In genomic region chr10:131902691-131903090, GRCh38 we compare ENCODE assay signal across 9 cellular contexts. TPM values are rescaled to one million over a fixed set of nuclear protein-coding genes. Genes with fewer than 3 reads are reported as not detected.
DNase-seq lines count a peak whose midpoint lies in the region; ATAC-seq, FAIRE-seq and TF ChIP-seq lines count a peak whose summit lies in the region.
"Had no signal": no experiment of that assay in that cellular context is flagged by ENCODE, and none has a peak within 500 bp of the region (broad histone marks: within the 10 kb centered on the region; RNA-seq: fewer than 3 reads in every experiment).

No MANE protein-coding gene starts in this region.

- H3K27me3 ChIP-seq in small intestine (ENCODE audit: control insufficient read depth in 2 of 2, insufficient read depth in 2 of 2, low read length in 2 of 2): no peaks in the 10 kb centered on the region

- peaks cover 11% of the 10 kb centered on the region for H3K27me3 Mint-ChIP-seq in activated T-cell treated with anti-CD3 and anti-CD28 coated beads, Interleukin-2, amount 50 U/mL, for 72 hours (ENCODE audit: low read depth)
- H3K27me3 Mint-ChIP-seq in stimulated activated memory B cell treated with anti-CD40 and anti-IgM and Interleukin-4, amounts not matched to agents 10 μg/mL and 1 μg/mL and 100 μg/mL, for 72 hours: peaks cover 20% of the 10 kb centered on the region

- TF ChIP-seq CTCF in VCaP (conservative IDR thresholded peaks at IDR 0.05) (no peak), fibroblast of villous mesenchyme (IDR thresholded peaks at IDR 0.05; ENCODE audit: insufficient read depth, low read depth, low read length) (no peak)

- H3K36me3 ChIP-seq in small intestine (ENCODE audit: control insufficient read depth in 2 of 2, insufficient read depth in 2 of 2, low read length in 2 of 2): no peaks in the 10 kb centered on the region

- no peaks in the 10 kb centered on the region for H3K36me3 Mint-ChIP-seq in activated T-cell treated with anti-CD3 and anti-CD28 coated beads, Interleukin-2, amount 50 U/mL, for 72 hours (ENCODE audit: insufficient read depth in 2 of 2)
- H3K36me3 Mint-ChIP-seq in stimulated activated memory B cell treated with anti-CD40 and anti-IgM and Interleukin-4, amounts not matched to agents 10 μg/mL and 1 μg/mL and 100 μg/mL, for 72 hours: peaks cover 12% of the 10 kb centered on the region

- TF ChIP-seq POLR2A in GM18505 (IDR thresholded peaks at IDR 0.05; ENCODE audit: borderline replicate concordance, extremely low read depth, insufficient read depth, insufficient read length): no peak

- H3K9me3 ChIP-seq in small intestine (ENCODE audit: control insufficient read depth, low read depth): no peaks in the 10 kb centered on the region

- H3K4me1 Mint-ChIP-seq in activated T-cell treated with anti-CD3 and anti-CD28 coated beads, Interleukin-2, amount 50 U/mL, for 72 hours (ENCODE audit: low read depth): peaks cover 65% of the 10 kb centered on the region
- peaks cover 57% of the 10 kb centered on the region for H3K4me1 Mint-ChIP-seq in stimulated activated memory B cell treated with anti-CD40 and anti-IgM and Interleukin-4, amounts not matched to agents 10 μg/mL and 1 μg/mL and 100 μg/mL, for 72 hours

- H3K4me1 ChIP-seq in small intestine (ENCODE audit: control insufficient read depth in 2 of 2, insufficient read depth in 1 of 2, low read depth in 1 of 2, low read length in 1 of 2): peaks cover 3 to 19% of the 10 kb centered on the region in 2 donors

- FAIRE-seq in small intestine (lab: Jason Lieb, UNC): no peak
- FAIRE-seq: colon had no signal

- H3K4me3 Mint-ChIP-seq in activated T-cell treated with anti-CD3 and anti-CD28 coated beads, Interleukin-2, amount 50 U/mL, for 72 hours: peak overlapping the region; percentile 88 to 96
- H3K4me3 Mint-ChIP-seq in stimulated activated memory B cell treated with anti-CD40 and anti-IgM and Interleukin-4, amounts not matched to agents 10 μg/mL and 1 μg/mL and 100 μg/mL, for 72 hours: peak overlapping the region; percentile 33

- H3K27ac ChIP-seq in VCaP (peak overlapping the region; percentile 87; the same call in 1 of the 2 replicates), small intestine (ENCODE audit: low read depth in 1 of 2, low read length in 1 of 2) (no peak overlapping the region)

- 83 to 92% (median 88%) methylated on average over 9 of the region's 9 CpGs for WGBS in small intestine, 3 donors

- no peak for DNase-seq in activated T-cell treated with anti-CD3 and anti-CD28 coated beads, Interleukin-2, amount 50 U/mL, for 72 hours
- DNase-seq in activated T-cell treated with anti-CD3 and anti-CD28 coated beads for 4 hours: no peak
- DNase-seq in fibroblast of villous mesenchyme (ENCODE audit: low read depth): no peak
- no peak for DNase-seq in small intestine
- no peak for DNase-seq in GM19238 (ENCODE audit: insufficient read length, low spot score)

- no peaks in the 10 kb centered on the region for H3K9me3 Mint-ChIP-seq in activated T-cell treated with anti-CD3 and anti-CD28 coated beads, Interleukin-2, amount 50 U/mL, for 72 hours
- no peaks in the 10 kb centered on the region for H3K9me3 Mint-ChIP-seq in stimulated activated memory B cell treated with anti-CD40 and anti-IgM and Interleukin-4, amounts not matched to agents 10 μg/mL and 1 μg/mL and 100 μg/mL, for 72 hours

- no peak for ATAC-seq in activated T-cell treated with anti-CD3 and anti-CD28 coated beads, Interleukin-2, amount 50 U/mL, for 72 hours (replicated peaks in 1 of 2)
- no peak for ATAC-seq in stimulated activated memory B cell treated with anti-CD40 and anti-IgM and Interleukin-4, amounts not matched to agents 10 μg/mL and 1 μg/mL and 100 μg/mL, for 72 hours
- ATAC-seq in GM18505 (IDR thresholded peaks at IDR 0.05; ENCODE audit: unreplicated experiment): no peak

- H3K4me3 ChIP-seq in fibroblast of villous mesenchyme (ENCODE audit: low read depth, low read length) (peak overlapping the region; percentile 83), small intestine (ENCODE audit: low read depth in 1 of 2, low read length in 2 of 2) (no peak overlapping the region)

- peak overlapping the region; percentile 96 for H3K27ac Mint-ChIP-seq in activated T-cell treated with anti-CD3 and anti-CD28 coated beads, Interleukin-2, amount 50 U/mL, for 72 hours
- H3K27ac Mint-ChIP-seq in stimulated activated memory B cell treated with anti-CD40 and anti-IgM and Interleukin-4, amounts not matched to agents 10 μg/mL and 1 μg/mL and 100 μg/mL, for 72 hours: peak overlapping the region; percentile 74

RNA-seq across cellular contexts. Expression of gene PPP2R2D, which starts 1.9 kb away (rescaled TPM):
- total RNA-seq in activated T-cell treated with anti-CD3 and anti-CD28 coated beads, Interleukin-2, amount 50 U/mL, for 72 hours: 10 to 100 TPM; 32.5 to 40.7 TPM
- total RNA-seq in fibroblast of villous mesenchyme: 25.4 and 30.7 TPM in 2 replicates
- 10 to 100 TPM; 15.5 to 28.6 (median 17.8) TPM for polyA plus RNA-seq in small intestine
